ENCODE assay signal across 8 cellular contexts in the genomic region with DNA sequence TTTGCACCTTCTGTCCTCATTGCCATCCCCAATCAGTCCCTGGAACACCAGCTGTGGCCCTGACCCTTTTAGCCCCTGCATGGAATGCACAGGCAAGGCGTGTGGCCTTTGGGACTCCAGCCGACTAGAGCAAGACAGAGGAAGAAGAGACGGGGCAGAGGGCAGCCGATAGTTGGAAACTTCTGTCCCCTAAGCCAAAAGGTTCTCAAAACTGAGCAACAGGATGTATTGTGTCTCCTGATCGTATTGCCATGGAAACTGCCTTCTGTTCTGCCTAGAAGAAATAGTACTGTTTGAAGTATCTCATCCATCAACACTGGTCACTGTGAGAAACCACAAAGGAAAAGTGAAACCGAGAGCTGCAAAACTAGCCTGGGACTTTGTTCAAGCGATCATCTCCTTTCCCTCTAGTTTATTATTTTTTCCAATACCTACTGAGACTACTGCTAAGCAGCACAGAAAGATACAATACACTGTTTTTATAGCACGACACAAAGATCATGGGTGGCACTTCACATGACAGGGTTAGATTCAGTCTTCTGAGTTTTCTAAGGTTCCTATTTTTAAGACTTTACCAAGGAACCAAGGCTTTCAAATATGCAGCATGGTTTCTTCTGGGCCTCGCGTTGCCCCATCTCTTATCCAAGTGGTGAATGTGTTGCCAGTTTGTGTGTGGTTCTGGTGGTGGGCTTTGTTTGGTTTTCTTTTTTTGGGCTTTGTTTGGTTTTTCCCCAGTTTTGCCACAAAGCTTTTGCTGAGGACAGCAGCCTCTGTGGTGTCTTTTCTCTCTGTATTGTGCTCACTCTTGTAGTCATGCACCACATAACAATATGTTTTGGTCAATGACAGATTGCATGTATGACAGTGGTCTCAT. TPM values are rescaled to one million over a fixed set of nuclear protein-coding genes. Genes with fewer than 3 reads are reported as not detected.
DNase-seq lines count a peak whose midpoint lies in the region; ATAC-seq and TF ChIP-seq lines count a peak whose summit lies in the region.

No MANE protein-coding gene starts in this region.

- WGBS in prostate gland, result 66% methylated on average over 10 of the region's 10 CpGs

- no peaks in the 10 kb centered on the region for H3K36me3 ChIP-seq in prostate gland

- H3K27me3 ChIP-seq in prostate gland (replicated peaks; ENCODE audit: insufficient read depth), result no peaks in the 10 kb centered on the region

- no peaks in the 10 kb centered on the region for H3K4me1 ChIP-seq in prostate gland (replicated peaks)

- ATAC-seq in GM19351 (IDR thresholded peaks at IDR 0.05; ENCODE audit: unreplicated experiment) (peak; percentile 52), HG03432 (IDR thresholded peaks at IDR 0.05; ENCODE audit: unreplicated experiment) (peak; percentile 67), activated B cell treated with CpG ODN at 0.5 μM for 24 hours (ENCODE audit: low read depth) (peak; percentile 49)

- DNase-seq in AML-193 (lab: John Stamatoyannopoulos, UW) (peak; percentile 61 to 66), activated B cell treated with CpG ODN at 0.5 μM for 24 hours (peak; percentile 40), fibroblast of pulmonary artery (ENCODE audit: low read depth) (peak; percentile 83), prostate gland (ENCODE audit: low spot score) (no peak), NCI-H82 (lab: John Stamatoyannopoulos, UW) (no peak), hippocampal formation (lab: John Stamatoyannopoulos, UW) (no peak)

- TF ChIP-seq CTCF in activated B cell treated with CpG ODN at 0.5 μM for 24 hours (IDR thresholded peaks at IDR 0.05), result no peak
- TF ChIP-seq CTCF in fibroblast of pulmonary artery (IDR thresholded peaks at IDR 0.05; ENCODE audit: low read length, missing control alignments), result no peak
- TF ChIP-seq CTCF in prostate gland (IDR thresholded peaks at IDR 0.05), result no peak

- peak overlapping the region; percentile 94 for H3K27ac Mint-ChIP-seq in activated B cell treated with CpG ODN at 0.5 μM for 24 hours

- peaks cover 97% of the 10 kb centered on the region for H3K4me1 Mint-ChIP-seq in activated B cell treated with CpG ODN at 0.5 μM for 24 hours

- no peaks in the 10 kb centered on the region for H3K27me3 Mint-ChIP-seq in activated B cell treated with CpG ODN at 0.5 μM for 24 hours

- no peaks in the 10 kb centered on the region for H3K9me3 ChIP-seq in prostate gland

- POLR2A ChIA-PET in activated B cell treated with CpG ODN at 0.5 μM for 24 hours (lab: Charles Lee), result interaction anchor here (0.6 to 2.5 kb wide), 11 partner anchors 9 to 179 kb away, joined by 3 to 17 read pairs (median 5); a partner anchor contains a TSS

- CTCF ChIA-PET in activated B cell treated with CpG ODN at 0.5 μM for 24 hours (lab: Charles Lee), result interaction anchor here (0.7 to 1.1 kb wide), 5 partner anchors 19 to 87 kb away, joined by 3 to 4 read pairs (median 3); no protein-coding TSS in a partner anchor

- intact Hi-C loops in activated B cell treated with CpG ODN at 0.5 μM for 24 hours (cut with micrococcal nuclease) (loop anchor here (1.0 to 5.0 kb wide), 8 partner anchors 8 to 154 kb away; a partner anchor contains a TSS), prostate gland (cut with DNase I) (no loop called here)

- H3K4me3 ChIP-seq in fibroblast of pulmonary artery (replicated peaks; ENCODE audit: low read depth, low read length), result no peak overlapping the region
- H3K4me3 ChIP-seq in prostate gland, result no peak overlapping the region

- no peaks in the 10 kb centered on the region for H3K9me3 Mint-ChIP-seq in activated B cell treated with CpG ODN at 0.5 μM for 24 hours

- peak overlapping the region; percentile 70 for H3K4me3 Mint-ChIP-seq in activated B cell treated with CpG ODN at 0.5 μM for 24 hours

- peak overlapping the region; percentile 28 to 30 for H3K27ac ChIP-seq in prostate gland

- TF ChIP-seq POLR2A in prostate gland (IDR thresholded peaks at IDR 0.05), result no peak

- peaks cover 43% of the 10 kb centered on the region for H3K36me3 Mint-ChIP-seq in activated B cell treated with CpG ODN at 0.5 μM for 24 hours (ENCODE audit: low read depth)

RNA-seq across cellular contexts. Expression of a gene that starts 49.3 kb away (rescaled TPM):
- total RNA-seq in activated B cell treated with CpG ODN at 0.5 μM for 24 hours (84.5 and 86.4 TPM in 2 replicates), prostate gland (1 to 10 TPM; 2.6 to 3.8 TPM)

Comparison
In these comparisons a context has a peak if more than half of its experiments do, and no peak if none do; other contexts are left out.
1. DNase-seq: peak in AML-193 (2 of 2), activated B cell treated with CpG ODN at 0.5 μM for 24 hours (single experiment) and fibroblast of pulmonary artery (single experiment); none in prostate gland (single experiment), NCI-H82 (single experiment) and hippocampal formation (0 of 2).
2. RNA of a gene that starts 49.3 kb away (total RNA-seq): 84.5 to 86.4 TPM in activated B cell treated with CpG ODN at 0.5 μM for 24 hours; 2.6 to 3.8 TPM in prostate gland; every median in the first group is over 10 times any median in the second.
3. Peak in every context shown above with its lines, with median percentiles within 50 percentile points of each other: ATAC-seq.